Comparison of ENCODE assay signal across 30 cellular contexts in genomic region chr16:64312292-64312691, GRCh38.
"Had no signal": no experiment of that assay in that cellular context is flagged by ENCODE, and none has a peak within 500 bp of the region (broad histone marks: within the 10 kb centered on the region; RNA-seq: fewer than 3 reads in every experiment).

No MANE protein-coding gene starts in this region.

- DNase-seq: activated B cell treated with CpG ODN at 0.5 μM for 24 hours; activated CD4-positive, alpha-beta T cell treated with anti-CD3 and anti-CD28 coated beads for 48 hours; activated CD4-positive, alpha-beta T cell treated with anti-CD3 and anti-CD28 coated beads, Interleukin-2, amount 50 U/mL, for 1 hour; activated CD4-positive, alpha-beta T cell treated with anti-CD3 and anti-CD28 coated beads, Interleukin-2, amount 50 U/mL, for 48 hours; activated CD8-positive, alpha-beta memory T cell treated with anti-CD3 and anti-CD28 coated beads for 24 hours; activated CD8-positive, alpha-beta T cell treated with anti-CD3 and anti-CD28 coated beads for 36 hours; activated effector memory CD4-positive, alpha-beta T cell treated with Interleukin-2 at 50 U/mL for 16 hours; activated gamma-delta T cell treated with Interleukin-2 at 50 U/mL for 16 hours; activated naive CD4-positive, alpha-beta T cell treated with anti-CD3 and anti-CD28 coated beads, Interleukin-2, amount 50 U/mL, for 16 hours; activated naive CD4-positive, alpha-beta T cell treated with Interleukin-2 at 50 U/mL for 16 hours; activated T-cell treated with anti-CD3 and anti-CD28 coated beads, Interleukin-2, amount 50 U/mL, for 4 hours; amniotic stem cell; anterior cingulate cortex; brain microvascular endothelial cell; dorsolateral prefrontal cortex; effector memory CD8-positive, alpha-beta T cell; erythroblast; foreskin keratinocyte; gastrocnemius medialis; glutamatergic neuron; heart left ventricle; T-helper 17 cell; T1000; WERI-Rb-1 had no signal

- H3K4me1 ChIP-seq: esophagus muscularis mucosa, foreskin keratinocyte, gastrocnemius medialis, heart left ventricle had no signal

- H3K36me3 ChIP-seq: brain microvascular endothelial cell, esophagus muscularis mucosa, gastrocnemius medialis, heart left ventricle, WERI-Rb-1 had no signal

- H3K27me3 ChIP-seq: brain microvascular endothelial cell, dorsolateral prefrontal cortex, esophagus muscularis mucosa, gastrocnemius medialis, heart left ventricle had no signal

- H3K27ac ChIP-seq: brain microvascular endothelial cell, coronary artery, dorsolateral prefrontal cortex, esophagus muscularis mucosa, foreskin keratinocyte, gastrocnemius medialis, heart left ventricle, WERI-Rb-1 had no signal

- FAIRE-seq: astrocyte, bronchial epithelial cell had no signal

- H3K9me3 ChIP-seq: gastrocnemius medialis had no signal

- H3K4me3 ChIP-seq: coronary artery, dorsolateral prefrontal cortex, esophagus muscularis mucosa, gastrocnemius medialis, heart left ventricle had no signal

- ATAC-seq: activated CD4-positive, CD25-positive, alpha-beta regulatory T cell treated with anti-CD3 and anti-CD28 coated beads, Interleukin-2, amount 50 U/mL, for 24 hours; activated CD8-positive, alpha-beta T cell treated with anti-CD3 and anti-CD28 coated beads for 36 hours; activated T-cell treated with anti-CD3 and anti-CD28 coated beads, Interleukin-2, amount 50 U/mL, for 4 hours; activated T-helper 17 cell treated with anti-CD3 and anti-CD28 coated beads, Interleukin-2, amount 50 U/mL, for 72 hours; effector memory CD8-positive, alpha-beta T cell; foreskin keratinocyte; gastrocnemius medialis; heart left ventricle; T-helper 17 cell had no signal
